Comparison of ENCODE assay signal across 8 cellular contexts in the genomic region with DNA sequence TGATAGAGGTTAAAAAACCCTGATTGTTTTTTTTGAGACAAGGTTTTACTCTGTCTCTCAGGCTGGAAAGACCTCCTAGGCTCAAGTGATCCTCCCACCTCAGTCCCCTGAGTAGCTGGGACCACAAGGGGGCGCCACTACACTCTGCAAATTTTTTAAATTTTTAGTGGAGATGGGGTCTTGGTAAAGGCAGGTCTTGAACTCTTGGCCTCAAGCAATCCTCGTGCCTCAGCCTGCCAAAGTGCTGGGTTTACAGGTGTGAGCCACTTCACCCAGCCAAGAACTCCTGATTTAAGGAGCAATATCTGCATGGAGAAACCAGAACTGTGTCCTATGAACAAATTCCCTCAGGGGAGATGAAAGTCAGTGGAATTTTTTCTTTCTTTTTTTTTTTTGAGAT. TPM values are rescaled to one million over a fixed set of nuclear protein-coding genes. Genes with fewer than 3 reads are reported as not detected.
A peak's percentile ranks its signal among the peaks of the same experiment; 100 is the strongest.
DNase-seq lines count a peak whose midpoint lies in the region; ATAC-seq and TF ChIP-seq lines count a peak whose summit lies in the region.

No MANE protein-coding gene starts in this region.

- H3K36me3 ChIP-seq in iPS DF 6.9 (ENCODE audit: control insufficient read depth, insufficient read depth, low read length) = no peaks in the 10 kb centered on the region

- intact Hi-C loops in CD4-positive, alpha-beta T cell (cut with DNase I, micrococcal nuclease) = loop anchor here (1.0 to 2.0 kb wide), 2 partner anchors 769 to 770 kb away; no protein-coding TSS in a partner anchor

- no peak overlapping the region for H3K4me3 ChIP-seq in iPS DF 6.9 (ENCODE audit: low read length)

- peak; percentile 58 for TF ChIP-seq RAD21 in Ishikawa (IDR thresholded peaks at IDR 0.05; ENCODE audit: low read depth)

- no peaks in the 10 kb centered on the region for H3K9me3 Mint-ChIP-seq in CD4-positive, alpha-beta T cell

- CTCF ChIA-PET in CD4-positive, alpha-beta T cell (lab: Charles Lee) = interaction anchor here (0.7 to 1.4 kb wide), 3 partner anchors 9 to 72 kb away, joined by 3 to 6 read pairs (median 5); no protein-coding TSS in a partner anchor

- H3K27ac Mint-ChIP-seq in CD4-positive, alpha-beta T cell = no peak overlapping the region

- POLR2A ChIA-PET in CD4-positive, alpha-beta T cell (lab: Charles Lee) = no interaction called here

- H3K36me3 Mint-ChIP-seq in CD4-positive, alpha-beta T cell (ENCODE audit: low read depth) = no peaks in the 10 kb centered on the region

- TF ChIP-seq CTCF in CD4-positive, alpha-beta T cell (IDR thresholded peaks at IDR 0.05) = peak; percentile 77

- no peak overlapping the region for H3K4me3 Mint-ChIP-seq in CD4-positive, alpha-beta T cell

- H3K4me1 Mint-ChIP-seq in CD4-positive, alpha-beta T cell (ENCODE audit: low read depth) = no peaks in the 10 kb centered on the region

- H3K9me3 ChIP-seq in CD4-positive, alpha-beta T cell (ENCODE audit: control insufficient read depth, low read length) = no peaks in the 10 kb centered on the region
- H3K9me3 ChIP-seq in iPS DF 6.9 (ENCODE audit: control insufficient read depth, insufficient read depth, low read length) = no peaks in the 10 kb centered on the region

- peaks cover 16% of the 10 kb centered on the region for H3K27me3 Mint-ChIP-seq in CD4-positive, alpha-beta T cell

- peak; percentile 45 to 75 (median 60) for DNase-seq in CD4-positive, alpha-beta T cell
- peak; percentile 55 for DNase-seq in SKM-1 treated with dmso at 0.1 percent for 144 hours (lab: John Stamatoyannopoulos, UW; ENCODE audit: unreplicated experiment)
- peak; percentile 74 for DNase-seq in activated naive CD4-positive, alpha-beta T cell treated with anti-CD3 and anti-CD28 coated beads, Interleukin-2, amount 50 U/mL, for 16 hours
- DNase-seq in iPS DF 6.9 (ENCODE audit: low read depth, low spot score) = peak; percentile 43
- peak; percentile 35 to 65 (median 43) for DNase-seq in stimulated activated CD4-positive, alpha-beta T cell treated with anti-CD3 and anti-CD28 coated beads, TNF-alpha, amount 100 ng/mL, for 4 hours (ENCODE audit: low read depth in 3 of 3)
- DNase-seq in middle frontal gyrus (ENCODE audit: extremely low spot score, low spot score) = no peak

- H3K4me1 ChIP-seq in iPS DF 6.9 (ENCODE audit: control insufficient read depth, insufficient read depth, low read length) = no peaks in the 10 kb centered on the region

- ATAC-seq in CD4-positive, alpha-beta T cell (ENCODE audit: poor library complexity) = peak; percentile 59
- no peak for ATAC-seq in HG03196 (IDR thresholded peaks at IDR 0.05; ENCODE audit: unreplicated experiment)

- no peaks in the 10 kb centered on the region for H3K27me3 ChIP-seq in CD4-positive, alpha-beta T cell (ENCODE audit: control insufficient read depth, insufficient read depth, low read length)
- no peaks in the 10 kb centered on the region for H3K27me3 ChIP-seq in iPS DF 6.9 (ENCODE audit: control insufficient read depth, insufficient read depth, low read length)

- H3K27ac ChIP-seq in CD4-positive, alpha-beta T cell (ENCODE audit: low read depth, low read length) = no peak overlapping the region
- no peak overlapping the region for H3K27ac ChIP-seq in iPS DF 6.9 (ENCODE audit: low read length)

- WGBS in iPS DF 6.9 (ENCODE audit: insufficient coverage, insufficient read length) = no CpG with 5 or more reads among the region's 2 CpGs

- TF ChIP-seq EP300 in Ishikawa (IDR thresholded peaks at IDR 0.05; ENCODE audit: borderline replicate concordance) = no peak

TF ChIP-seq in Ishikawa, 13 proteins besides CTCF, POLR2A, EP300 and RAD21:
- TF ChIP-seq, protein P1, sequence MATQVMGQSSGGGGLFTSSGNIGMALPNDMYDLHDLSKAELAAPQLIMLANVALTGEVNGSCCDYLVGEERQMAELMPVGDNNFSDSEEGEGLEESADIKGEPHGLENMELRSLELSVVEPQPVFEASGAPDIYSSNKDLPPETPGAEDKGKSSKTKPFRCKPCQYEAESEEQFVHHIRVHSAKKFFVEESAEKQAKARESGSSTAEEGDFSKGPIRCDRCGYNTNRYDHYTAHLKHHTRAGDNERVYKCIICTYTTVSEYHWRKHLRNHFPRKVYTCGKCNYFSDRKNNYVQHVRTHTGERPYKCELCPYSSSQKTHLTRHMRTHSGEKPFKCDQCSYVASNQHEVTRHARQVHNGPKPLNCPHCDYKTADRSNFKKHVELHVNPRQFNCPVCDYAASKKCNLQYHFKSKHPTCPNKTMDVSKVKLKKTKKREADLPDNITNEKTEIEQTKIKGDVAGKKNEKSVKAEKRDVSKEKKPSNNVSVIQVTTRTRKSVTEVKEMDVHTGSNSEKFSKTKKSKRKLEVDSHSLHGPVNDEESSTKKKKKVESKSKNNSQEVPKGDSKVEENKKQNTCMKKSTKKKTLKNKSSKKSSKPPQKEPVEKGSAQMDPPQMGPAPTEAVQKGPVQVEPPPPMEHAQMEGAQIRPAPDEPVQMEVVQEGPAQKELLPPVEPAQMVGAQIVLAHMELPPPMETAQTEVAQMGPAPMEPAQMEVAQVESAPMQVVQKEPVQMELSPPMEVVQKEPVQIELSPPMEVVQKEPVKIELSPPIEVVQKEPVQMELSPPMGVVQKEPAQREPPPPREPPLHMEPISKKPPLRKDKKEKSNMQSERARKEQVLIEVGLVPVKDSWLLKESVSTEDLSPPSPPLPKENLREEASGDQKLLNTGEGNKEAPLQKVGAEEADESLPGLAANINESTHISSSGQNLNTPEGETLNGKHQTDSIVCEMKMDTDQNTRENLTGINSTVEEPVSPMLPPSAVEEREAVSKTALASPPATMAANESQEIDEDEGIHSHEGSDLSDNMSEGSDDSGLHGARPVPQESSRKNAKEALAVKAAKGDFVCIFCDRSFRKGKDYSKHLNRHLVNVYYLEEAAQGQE (IDR thresholded peaks at IDR 0.05; ENCODE audit: low read depth) = no peak
- TF ChIP-seq TEAD4 (IDR thresholded peaks at IDR 0.05) = peak; percentile 61
TF ChIP-seq in Ishikawa: peak in this region for 1.

RNA-seq across cellular contexts. Expression of a gene that starts 7.3 kb away (rescaled TPM):
- 1 to 10 TPM; 7.0 to 8.8 TPM for total RNA-seq in CD4-positive, alpha-beta T cell

RNA-seq across cellular contexts. Expression of a gene that starts 11.9 kb away (rescaled TPM):
- total RNA-seq in CD4-positive, alpha-beta T cell = 1 to 10 TPM; 5.7 to 7.2 TPM
